ENCODE assay signal across 35 cellular contexts in genomic region chr22:45055936-45056335, GRCh38. TPM values are rescaled to one million over a fixed set of nuclear protein-coding genes. Genes with fewer than 3 reads are reported as not detected.
"Had no signal": no experiment of that assay in that cellular context is flagged by ENCODE, and none has a peak within 500 bp of the region (broad histone marks: within the 10 kb centered on the region; RNA-seq: fewer than 3 reads in every experiment).

No MANE protein-coding gene starts in this region.

- H3K27ac Mint-ChIP-seq: activated B cell treated with CpG ODN at 0.5 μM for 24 hours; activated CD8-positive, alpha-beta T cell treated with anti-CD3 and anti-CD28 coated beads for 36 hours; activated naive CD8-positive, alpha-beta T cell; activated T-helper 17 cell treated with anti-CD3 and anti-CD28 coated beads, Interleukin-2, amount 50 U/mL, for 72 hours; dendritic cell treated with granulocyte-macrophage colony-stimulating factor and Interleukin-4, amounts not matched to agents 40 ng/mL and 50 ng/mL, for 4 days; T-cell; T-helper 1 cell treated with Interleukin-12 subunit alpha and Interleukin-12 subunit beta and Interleukin-4 antibody, amounts not matched to agents 30 μg/mL and 1 μg/mL, for 36 hours; T-helper 2 cell treated with Interferon-gamma antibody and Interleukin-4, amounts not matched to agents 5 μg/mL and 100 μg/mL, for 36 hours had no signal

- H3K36me3 Mint-ChIP-seq: activated naive CD8-positive, alpha-beta T cell; T-cell had no signal

- H3K27me3 Mint-ChIP-seq: activated naive CD8-positive, alpha-beta T cell had no signal

- DNase-seq: activated B cell treated with CpG ODN at 0.5 μM for 24 hours; activated CD4-positive, alpha-beta T cell treated with anti-CD3 and anti-CD28 coated beads for 48 hours; activated CD4-positive, alpha-beta T cell treated with anti-CD3 and anti-CD28 coated beads, Interleukin-2, amount 50 U/mL, for 1 hour; activated CD4-positive, alpha-beta T cell treated with anti-CD3 and anti-CD28 coated beads, Interleukin-2, amount 50 U/mL, for 48 hours; activated CD8-positive, alpha-beta memory T cell treated with anti-CD3 and anti-CD28 coated beads for 24 hours; activated CD8-positive, alpha-beta T cell treated with anti-CD3 and anti-CD28 coated beads for 36 hours; activated effector memory CD4-positive, alpha-beta T cell treated with Interleukin-2 at 50 U/mL for 16 hours; activated gamma-delta T cell treated with Interleukin-2 at 50 U/mL for 16 hours; activated naive CD4-positive, alpha-beta T cell treated with anti-CD3 and anti-CD28 coated beads, Interleukin-2, amount 50 U/mL, for 16 hours; activated naive CD4-positive, alpha-beta T cell treated with Interleukin-2 at 50 U/mL for 16 hours; activated T-cell treated with anti-CD3 and anti-CD28 coated beads, Interleukin-2, amount 50 U/mL, for 4 hours; amniotic stem cell; anterior cingulate cortex; brain microvascular endothelial cell; dorsolateral prefrontal cortex; effector memory CD4-positive, alpha-beta T cell; erythroblast; esophagus squamous epithelium; gastrocnemius medialis; glutamatergic neuron; SW 1271; T-cell; T1000; WERI-Rb-1 had no signal

- H3K9me3 Mint-ChIP-seq: activated B cell treated with CpG ODN at 0.5 μM for 24 hours; activated CD8-positive, alpha-beta T cell treated with anti-CD3 and anti-CD28 coated beads for 36 hours; activated T-cell treated with anti-CD3 and anti-CD28 coated beads, Interleukin-2, amount 50 U/mL, for 4 hours; activated T-helper 17 cell treated with anti-CD3 and anti-CD28 coated beads, Interleukin-2, amount 50 U/mL, for 72 hours; central memory CD8-positive, alpha-beta T cell; dendritic cell treated with granulocyte-macrophage colony-stimulating factor and Interleukin-4, amounts not matched to agents 40 ng/mL and 50 ng/mL, for 4 days; T-cell; T-helper 1 cell treated with Interleukin-12 subunit alpha and Interleukin-12 subunit beta and Interleukin-4 antibody, amounts not matched to agents 30 μg/mL and 1 μg/mL, for 36 hours; T-helper 2 cell treated with Interferon-gamma antibody and Interleukin-4, amounts not matched to agents 5 μg/mL and 100 μg/mL, for 36 hours had no signal

- H3K4me3 Mint-ChIP-seq: activated B cell treated with CpG ODN at 0.5 μM for 24 hours; activated CD8-positive, alpha-beta T cell treated with anti-CD3 and anti-CD28 coated beads for 36 hours; activated naive CD8-positive, alpha-beta T cell; activated T-cell treated with anti-CD3 and anti-CD28 coated beads, Interleukin-2, amount 50 U/mL, for 4 hours; activated T-helper 17 cell treated with anti-CD3 and anti-CD28 coated beads, Interleukin-2, amount 50 U/mL, for 72 hours; central memory CD8-positive, alpha-beta T cell; dendritic cell treated with granulocyte-macrophage colony-stimulating factor and Interleukin-4, amounts not matched to agents 40 ng/mL and 50 ng/mL, for 4 days; T-cell; T-helper 1 cell treated with Interleukin-12 subunit alpha and Interleukin-12 subunit beta and Interleukin-4 antibody, amounts not matched to agents 30 μg/mL and 1 μg/mL, for 36 hours; T-helper 2 cell treated with Interferon-gamma antibody and Interleukin-4, amounts not matched to agents 5 μg/mL and 100 μg/mL, for 36 hours had no signal

- H3K27ac ChIP-seq: brain microvascular endothelial cell, coronary artery, dorsolateral prefrontal cortex, esophagus squamous epithelium, gastrocnemius medialis, WERI-Rb-1 had no signal

- H3K4me1 ChIP-seq: esophagus squamous epithelium, gastrocnemius medialis had no signal

- H3K4me1 Mint-ChIP-seq: activated B cell treated with CpG ODN at 0.5 μM for 24 hours; activated T-helper 17 cell treated with anti-CD3 and anti-CD28 coated beads, Interleukin-2, amount 50 U/mL, for 72 hours had no signal

- H3K27me3 ChIP-seq: brain microvascular endothelial cell had no signal

- FAIRE-seq: astrocyte, bronchial epithelial cell had no signal

- H3K9me3 ChIP-seq: esophagus squamous epithelium, gastrocnemius medialis had no signal

- H3K36me3 ChIP-seq: brain microvascular endothelial cell, esophagus squamous epithelium, gastrocnemius medialis, WERI-Rb-1 had no signal

- H3K4me3 ChIP-seq: coronary artery, dorsolateral prefrontal cortex, esophagus squamous epithelium, gastrocnemius medialis had no signal

RNA-seq across cellular contexts. Expression of gene PHF21B, which starts 46.1 kb away (rescaled TPM):
- total RNA-seq: activated B cell treated with CpG ODN at 0.5 μM for 24 hours; activated T-helper 17 cell treated with anti-CD3 and anti-CD28 coated beads, Interleukin-2, amount 50 U/mL, for 72 hours; bronchial epithelial cell; fibroblast of villous mesenchyme had no signal
- polyA plus RNA-seq: fibroblast of lung had no signal
